2 cellular contexts compared by ENCODE assay signal in the genomic region with DNA sequence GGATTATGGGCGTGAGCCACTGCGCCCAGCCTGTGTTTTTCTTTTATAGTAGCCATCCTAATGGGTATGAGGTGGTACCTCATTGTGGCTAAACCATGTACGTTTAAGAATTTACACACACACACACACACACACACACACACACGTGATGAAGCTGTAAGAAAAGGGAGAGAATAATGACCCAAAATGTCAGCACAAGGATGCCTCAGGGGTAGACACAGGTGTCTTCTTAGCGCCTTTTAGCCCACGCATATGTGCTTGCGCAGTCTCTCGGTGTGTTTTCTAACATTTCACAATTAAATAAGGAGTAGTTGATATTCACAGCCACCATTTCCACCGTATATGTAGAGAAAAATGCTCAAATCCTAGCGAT.
TF ChIP-seq lines count a peak whose summit lies in the region.

No MANE protein-coding gene starts in this region.

TF ChIP-seq in SK-N-SH, 30 proteins besides CTCF, POLR2A, EP300 and RAD21 (continued from another document):
- TF ChIP-seq MXI1 (IDR thresholded peaks at IDR 0.05; ENCODE audit: low read depth, low read length) (no peak), NRF1 (IDR thresholded peaks at IDR 0.05; ENCODE audit: low read depth, low read length) (no peak), GATA2 (CRISPR knock-in tag; IDR thresholded peaks at IDR 0.05) (no peak), RFX5 (IDR thresholded peaks at IDR 0.05; ENCODE audit: low read length) (no peak), REST (IDR thresholded peaks at IDR 0.05; ENCODE audit: low read depth, low read length) (no peak), SMC3 (IDR thresholded peaks at IDR 0.05; ENCODE audit: low read depth, low read length) (no peak)
- TF ChIP-seq, protein P1, sequence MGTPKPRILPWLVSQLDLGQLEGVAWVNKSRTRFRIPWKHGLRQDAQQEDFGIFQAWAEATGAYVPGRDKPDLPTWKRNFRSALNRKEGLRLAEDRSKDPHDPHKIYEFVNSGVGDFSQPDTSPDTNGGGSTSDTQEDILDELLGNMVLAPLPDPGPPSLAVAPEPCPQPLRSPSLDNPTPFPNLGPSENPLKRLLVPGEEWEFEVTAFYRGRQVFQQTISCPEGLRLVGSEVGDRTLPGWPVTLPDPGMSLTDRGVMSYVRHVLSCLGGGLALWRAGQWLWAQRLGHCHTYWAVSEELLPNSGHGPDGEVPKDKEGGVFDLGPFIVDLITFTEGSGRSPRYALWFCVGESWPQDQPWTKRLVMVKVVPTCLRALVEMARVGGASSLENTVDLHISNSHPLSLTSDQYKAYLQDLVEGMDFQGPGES (IDR thresholded peaks at IDR 0.05; ENCODE audit: low read depth, low read length), result no peak

TF ChIP-seq in SK-N-SH treated with all-trans-retinoic acid at 6 μM for 48 hours, 23 proteins besides CTCF, POLR2A, EP300 and RAD21 (continued from another document):
- TF ChIP-seq CSDC2 (CRISPR knock-in tag; IDR thresholded peaks at IDR 0.05), result no peak
- no peak for TF ChIP-seq OSR1 (CRISPR knock-in tag; IDR thresholded peaks at IDR 0.05)
- TF ChIP-seq ESRRG (CRISPR knock-in tag; IDR thresholded peaks at IDR 0.05), result no peak
